ENCODE assay signal across 28 cellular contexts in the genomic region with DNA sequence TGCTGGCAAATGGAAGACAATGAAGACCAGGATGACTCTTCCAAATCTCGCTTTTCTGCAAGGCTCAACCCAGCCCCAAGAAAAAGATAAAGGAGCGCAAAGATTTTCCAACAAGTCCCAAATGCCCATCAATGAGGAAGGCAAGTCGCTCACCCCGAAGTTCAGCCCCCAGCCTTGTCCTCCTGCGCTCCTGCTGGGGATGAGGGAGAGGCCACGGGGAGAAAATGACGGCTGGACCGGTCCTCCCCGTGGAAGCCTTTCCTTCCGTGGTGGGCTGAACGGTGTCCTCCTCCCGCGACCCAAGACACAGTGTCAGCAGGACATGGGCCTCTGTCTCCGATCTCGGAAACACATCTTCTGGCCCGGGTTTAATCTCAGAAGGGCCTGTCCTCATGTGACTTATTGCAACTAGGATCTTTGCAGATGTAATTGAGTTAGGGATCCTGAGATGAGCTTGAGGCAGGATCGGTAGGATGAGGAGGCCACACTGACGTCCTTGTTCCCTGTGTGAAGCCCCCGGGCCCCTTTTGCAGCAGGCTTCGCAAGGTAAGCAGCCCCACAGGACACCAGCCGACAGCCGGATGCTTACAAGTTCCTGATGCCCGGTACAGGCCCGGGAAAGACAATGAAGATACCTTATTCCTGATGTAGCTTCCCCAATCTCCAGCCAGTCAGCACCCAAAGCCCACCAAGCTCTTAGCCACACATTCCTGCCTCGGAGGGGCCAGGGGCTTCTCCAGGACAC.
"Had no signal": no experiment of that assay in that cellular context is flagged by ENCODE, and none has a peak within 500 bp of the region (broad histone marks: within the 10 kb centered on the region; RNA-seq: fewer than 3 reads in every experiment).

No MANE protein-coding gene starts in this region.

- H3K4me3 Mint-ChIP-seq: dendritic cell treated with granulocyte-macrophage colony-stimulating factor and Interleukin-4, amounts not matched to agents 40 ng/mL and 50 ng/mL, for 4 days; effector memory CD8-positive, alpha-beta T cell; endodermal cell; mesothelial cell of epicardium had no signal

- H3K36me3 Mint-ChIP-seq: mesothelial cell of epicardium had no signal

- H3K9me3 Mint-ChIP-seq: dendritic cell treated with granulocyte-macrophage colony-stimulating factor and Interleukin-4, amounts not matched to agents 40 ng/mL and 50 ng/mL, for 4 days; effector memory CD8-positive, alpha-beta T cell; endodermal cell; mesothelial cell of epicardium had no signal

- H3K27ac Mint-ChIP-seq: dendritic cell treated with granulocyte-macrophage colony-stimulating factor and Interleukin-4, amounts not matched to agents 40 ng/mL and 50 ng/mL, for 4 days; effector memory CD8-positive, alpha-beta T cell; endodermal cell; mesothelial cell of epicardium had no signal

- H3K27me3 Mint-ChIP-seq: dendritic cell treated with granulocyte-macrophage colony-stimulating factor and Interleukin-4, amounts not matched to agents 40 ng/mL and 50 ng/mL, for 4 days had no signal

- H3K4me3 ChIP-seq: esophagus squamous epithelium, gastrocnemius medialis, heart right ventricle, left ventricle myocardium inferior, lower lobe of right lung, mucosa of descending colon had no signal

- H3K36me3 ChIP-seq: esophagus squamous epithelium, gastrocnemius medialis, heart right ventricle, left ventricle myocardium inferior, lower lobe of right lung had no signal

- DNase-seq: cortex of kidney; effector CD8-positive, alpha-beta T cell; effector memory CD8-positive, alpha-beta T cell; endodermal cell; erythroblast; esophagus squamous epithelium; foreskin fibroblast; foreskin melanocyte; gastrocnemius medialis; glutamatergic neuron; head of caudate nucleus; hippocampal formation; kidney glomerular epithelial cell; left colon; left ventricle myocardium inferior; lower lobe of right lung; mesenchymal stem cell; mucosa of descending colon had no signal

- H3K27ac ChIP-seq: epithelial cell of prostate, esophagus squamous epithelium, gastrocnemius medialis, heart right ventricle, left ventricle myocardium inferior, lower lobe of right lung had no signal

- ATAC-seq: effector memory CD8-positive, alpha-beta T cell; esophagus mucosa; gastrocnemius medialis; heart right ventricle; left colon; left lobe of liver; lower lobe of right lung; mucosa of descending colon had no signal

- H3K4me1 ChIP-seq: esophagus squamous epithelium, gastrocnemius medialis, heart right ventricle, left ventricle myocardium inferior, lower lobe of right lung had no signal

- H3K9me3 ChIP-seq: gastrocnemius medialis, heart right ventricle, left ventricle myocardium inferior, lower lobe of right lung, mucosa of descending colon had no signal

- FAIRE-seq: colon, endometrium, islet of Langerhans, keratinocyte had no signal

- H3K4me1 Mint-ChIP-seq: endodermal cell, mesothelial cell of epicardium had no signal
